10 cellular contexts compared by ENCODE assay signal in genomic region chr7:97006951-97007861, GRCh38. TPM values are rescaled to one million over a fixed set of nuclear protein-coding genes. Genes with fewer than 3 reads are reported as not detected.
DNase-seq lines count a peak whose midpoint lies in the region; ATAC-seq lines count a peak whose summit lies in the region.
"Had no signal": no experiment of that assay in that cellular context is flagged by ENCODE, and none has a peak within 500 bp of the region (broad histone marks: within the 10 kb centered on the region; RNA-seq: fewer than 3 reads in every experiment).

No MANE protein-coding gene starts in this region.

- no peaks in the 10 kb centered on the region for H3K36me3 Mint-ChIP-seq in T-helper 2 cell treated with Interferon-gamma antibody and Interleukin-4, amounts not matched to agents 5 μg/mL and 100 μg/mL, for 36 hours (ENCODE audit: low read depth)

- H3K27me3 ChIP-seq in NT2/D1 (ENCODE audit: insufficient read depth, insufficient read length), result peaks cover 87% of the 10 kb centered on the region

- peaks cover 4% of the 10 kb centered on the region for H3K4me1 Mint-ChIP-seq in T-helper 2 cell treated with Interferon-gamma antibody and Interleukin-4, amounts not matched to agents 5 μg/mL and 100 μg/mL, for 36 hours (ENCODE audit: low read depth)

- no peak overlapping the region for H3K27ac Mint-ChIP-seq in T-helper 2 cell treated with Interferon-gamma antibody and Interleukin-4, amounts not matched to agents 5 μg/mL and 100 μg/mL, for 36 hours

- H3K4me3 Mint-ChIP-seq in T-helper 2 cell treated with Interferon-gamma antibody and Interleukin-4, amounts not matched to agents 5 μg/mL and 100 μg/mL, for 36 hours, result peak overlapping the region; percentile 66

- H3K4me1 ChIP-seq in NT2/D1 (ENCODE audit: insufficient read depth, insufficient read length), result peaks cover 7% of the 10 kb centered on the region

- intact Hi-C loops in sciatic nerve (cut with DNase I), result no loop called here

- DNase-seq in T-helper 2 cell treated with Interferon-gamma antibody and Interleukin-4, amounts not matched to agents 5 μg/mL and 100 μg/mL, for 36 hours (ENCODE audit: low spot score), result no peak
- DNase-seq in T-helper 2 cell (no peak), NT2/D1 (ENCODE audit: low read depth, low spot score) (no peak), fibroblast of peridontal ligament (ENCODE audit: extremely low read depth) (peak; percentile 39), sciatic nerve (ENCODE audit: low spot score) (no peak), NCI-H2107 (lab: John Stamatoyannopoulos, UW) (no peak)
- DNase-seq: OCI-M1 had no signal

- H3K9ac ChIP-seq in NT2/D1 (ENCODE audit: insufficient read length, low read depth), result peak overlapping the region; percentile 5

- H3K9me3 Mint-ChIP-seq in T-helper 2 cell treated with Interferon-gamma antibody and Interleukin-4, amounts not matched to agents 5 μg/mL and 100 μg/mL, for 36 hours, result no peaks in the 10 kb centered on the region

- H3K9me3 ChIP-seq in NT2/D1 (ENCODE audit: insufficient read depth, low read length), result no peaks in the 10 kb centered on the region

- H3K27me3 Mint-ChIP-seq in T-helper 2 cell treated with Interferon-gamma antibody and Interleukin-4, amounts not matched to agents 5 μg/mL and 100 μg/mL, for 36 hours (ENCODE audit: low read depth), result peaks cover 88% of the 10 kb centered on the region

- ATAC-seq in sciatic nerve, result peak; percentile 25
- no peak for ATAC-seq in GM18498 (IDR thresholded peaks at IDR 0.05; ENCODE audit: unreplicated experiment)
- no peak for ATAC-seq in HG02798 (IDR thresholded peaks at IDR 0.05; ENCODE audit: poor library complexity, unreplicated experiment)

- peak overlapping the region; percentile 28 for H3K4me3 ChIP-seq in NT2/D1 (ENCODE audit: insufficient read length, low read depth)

- H3K36me3 ChIP-seq in NT2/D1 (ENCODE audit: insufficient read depth, insufficient read length, low read length), result no peaks in the 10 kb centered on the region
- H3K36me3 ChIP-seq: cardiac muscle cell had no signal

RNA-seq across cellular contexts. Expression of gene DLX6, which starts 1.9 kb away (rescaled TPM):
- not detected for total RNA-seq in sciatic nerve
- total RNA-seq: cardiac muscle cell had no signal

RNA-seq across cellular contexts. Expression of gene DLX5, which starts 17.4 kb away (rescaled TPM):
- total RNA-seq in sciatic nerve, result 0.49 TPM
- total RNA-seq: cardiac muscle cell had no signal
